ENCODE assay signal across 1 cellular context in genomic region chr14:25516838-25517237, GRCh38.
TF ChIP-seq lines count a peak whose summit lies in the region.

No MANE protein-coding gene starts in this region.

TF ChIP-seq in SK-N-SH treated with all-trans-retinoic acid at 6 μM for 48 hours, 23 proteins besides CTCF, POLR2A, EP300 and RAD21 (continued from another document):
- TF ChIP-seq ESRRG (CRISPR knock-in tag; IDR thresholded peaks at IDR 0.05): no peak
- TF ChIP-seq ZNF70 (CRISPR knock-in tag; IDR thresholded peaks at IDR 0.05): no peak
- no peak for TF ChIP-seq ZFP30 (CRISPR knock-in tag; IDR thresholded peaks at IDR 0.05)
- no peak for TF ChIP-seq ZNF8 (CRISPR knock-in tag; IDR thresholded peaks at IDR 0.05)
- TF ChIP-seq ARNTL (CRISPR knock-in tag; IDR thresholded peaks at IDR 0.05; ENCODE audit: borderline replicate concordance, low read depth): no peak
- TF ChIP-seq TSHZ2 (CRISPR knock-in tag; IDR thresholded peaks at IDR 0.05): no peak
- no peak for TF ChIP-seq CREB5 (CRISPR knock-in tag; IDR thresholded peaks at IDR 0.05; ENCODE audit: low read depth)
